ENCODE assay signal across 8 cellular contexts in the genomic region with DNA sequence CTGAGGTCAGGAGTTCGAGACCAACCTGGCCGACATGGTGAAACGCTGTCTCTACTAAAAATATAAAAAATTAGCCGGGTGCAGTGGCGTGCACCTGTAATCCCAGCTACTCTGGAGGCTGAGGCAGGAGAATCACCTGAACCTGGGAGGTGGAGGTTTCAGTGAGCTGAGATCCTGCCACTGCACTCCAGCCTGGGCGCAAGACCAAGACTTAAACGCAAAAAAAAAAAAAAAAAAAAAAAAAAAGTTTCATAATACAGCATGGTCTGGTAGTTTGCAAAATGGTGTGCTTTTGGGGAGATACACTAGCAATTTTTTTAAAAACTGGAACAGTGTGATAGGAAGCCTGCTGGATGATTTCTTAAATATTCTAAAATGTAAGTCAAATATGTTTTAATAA. TPM values are rescaled to one million over a fixed set of nuclear protein-coding genes. Genes with fewer than 3 reads are reported as not detected.
DNase-seq lines count a peak whose midpoint lies in the region; ATAC-seq, FAIRE-seq and TF ChIP-seq lines count a peak whose summit lies in the region.
"Not testable (repeated sequence)": the region's sequence is repeated elsewhere in the genome, so short reads cannot be mapped to it uniquely, and the experiment has no call there.

No MANE protein-coding gene starts in this region.

- 81% methylated on average over 7 of the region's 7 CpGs for WGBS in HepG2 (ENCODE audit: low lambda C conversion rate)

- H3K4me2 ChIP-seq in BLaER1 (peak overlapping the region; percentile 85), OCI-LY3 (ENCODE audit: low read length) (peak overlapping the region; percentile 16)
- not testable (repeated sequence) for H3K4me2 ChIP-seq in HepG2 (ENCODE audit: low read depth, low read length)

- intact Hi-C loops in activated CD4-positive, alpha-beta T cell treated with anti-CD3 and anti-CD28 coated beads, Interleukin-2, amount 10 ng/mL, durations not matched to agents 24 days and 14 days (cut with micrococcal nuclease); activated T-helper 1 cell treated with anti-CD3 and anti-CD28 coated beads, Interleukin-12 subunit alpha, Interleukin-12 subunit beta, Interleukin-2, Interleukin-4 antibody, amounts not matched to agents 30 ng/mL and 10 ng/mL and 1 ng/mL, durations not matched to agents 14 hours and 24 hours and 36 hours (cut with micrococcal nuclease); HepG2 (cut with micrococcal nuclease; ENCODE audit: unreplicated experiment): not testable (repeated sequence)

- peaks cover 29% of the 10 kb centered on the region for H3K4me1 ChIP-seq in BLaER1
- H3K4me1 ChIP-seq in OCI-LY3 (ENCODE audit: low read length): peaks cover 62% of the 10 kb centered on the region
- peaks cover 82% of the 10 kb centered on the region for H3K4me1 ChIP-seq in HepG2 (ENCODE audit: insufficient read depth, low read length)

- H3K4me1 Mint-ChIP-seq in activated CD4-positive, alpha-beta T cell treated with anti-CD3 and anti-CD28 coated beads, Interleukin-2, amount 10 ng/mL, durations not matched to agents 24 days and 14 days: peaks cover 34% of the 10 kb centered on the region
- H3K4me1 Mint-ChIP-seq in activated T-helper 1 cell treated with anti-CD3 and anti-CD28 coated beads, Interleukin-12 subunit alpha, Interleukin-12 subunit beta, Interleukin-2, Interleukin-4 antibody, amounts not matched to agents 30 ng/mL and 10 ng/mL and 1 ng/mL, durations not matched to agents 14 hours and 24 hours and 36 hours (ENCODE audit: low read depth): peaks cover 68% of the 10 kb centered on the region
- H3K4me1 Mint-ChIP-seq in activated naive CD8-positive, alpha-beta T cell treated with anti-CD3 and anti-CD28 coated beads, Interleukin-2, amount 50 U/mL, for 24 hours: peaks cover 53% of the 10 kb centered on the region
- H3K4me1 Mint-ChIP-seq in stimulated activated effector memory CD8-positive, alpha-beta T cell treated with anti-CD3 and anti-CD28 coated beads, Interleukin-12 subunit alpha, Interleukin-12 subunit beta, amount 100 ng/mL, for 72 hours: peaks cover 38% of the 10 kb centered on the region

- not testable (repeated sequence) for TF ChIP-seq EP300 in HepG2 (IDR thresholded peaks at IDR 0.05; ENCODE audit: low read depth in 2 of 2, low read length in 2 of 2); HepG2 (CRISPR knock-in tag; IDR thresholded peaks at IDR 0.05; ENCODE audit: borderline replicate concordance)

- not testable (repeated sequence) for DNase-seq in HEK293T (ENCODE audit: extremely low spot score); activated CD4-positive, alpha-beta T cell treated with anti-CD3 and anti-CD28 coated beads, Interleukin-2, amount 10 ng/mL, durations not matched to agents 24 days and 14 days; activated T-helper 1 cell treated with anti-CD3 and anti-CD28 coated beads, Interleukin-12 subunit alpha, Interleukin-12 subunit beta, Interleukin-2, Interleukin-4 antibody, amounts not matched to agents 30 ng/mL and 10 ng/mL and 1 ng/mL, durations not matched to agents 14 hours and 24 hours and 36 hours (ENCODE audit: low spot score); activated naive CD8-positive, alpha-beta T cell treated with anti-CD3 and anti-CD28 coated beads, Interleukin-2, amount 50 U/mL, for 24 hours; HepG2 (ENCODE audit: low spot score); stimulated activated effector memory CD8-positive, alpha-beta T cell treated with anti-CD3 and anti-CD28 coated beads, Interleukin-12 subunit alpha, Interleukin-12 subunit beta, amount 100 ng/mL, for 72 hours (ENCODE audit: low spot score in 2 of 2)

- POLR2A ChIA-PET in HEK293T (lab: Yijun Ruan, JAX); HepG2 (lab: Yijun Ruan, JAX): not testable (repeated sequence)

- H4K20me1 ChIP-seq in BLaER1 (peaks cover 90% of the 10 kb centered on the region), OCI-LY3 (ENCODE audit: insufficient read depth, low read length) (peaks cover 88% of the 10 kb centered on the region), HepG2 (ENCODE audit: insufficient read depth, low read length) (peaks cover 80% of the 10 kb centered on the region)

- H3K27ac Mint-ChIP-seq in activated CD4-positive, alpha-beta T cell treated with anti-CD3 and anti-CD28 coated beads, Interleukin-2, amount 10 ng/mL, durations not matched to agents 24 days and 14 days; activated T-helper 1 cell treated with anti-CD3 and anti-CD28 coated beads, Interleukin-12 subunit alpha, Interleukin-12 subunit beta, Interleukin-2, Interleukin-4 antibody, amounts not matched to agents 30 ng/mL and 10 ng/mL and 1 ng/mL, durations not matched to agents 14 hours and 24 hours and 36 hours; stimulated activated effector memory CD8-positive, alpha-beta T cell treated with anti-CD3 and anti-CD28 coated beads, Interleukin-12 subunit alpha, Interleukin-12 subunit beta, amount 100 ng/mL, for 72 hours: not testable (repeated sequence)
- peak overlapping the region; percentile 59 for H3K27ac Mint-ChIP-seq in activated naive CD8-positive, alpha-beta T cell treated with anti-CD3 and anti-CD28 coated beads, Interleukin-2, amount 50 U/mL, for 24 hours

- ATAC-seq in activated naive CD8-positive, alpha-beta T cell treated with anti-CD3 and anti-CD28 coated beads, Interleukin-2, amount 50 U/mL, for 24 hours; HepG2; stimulated activated effector memory CD8-positive, alpha-beta T cell treated with anti-CD3 and anti-CD28 coated beads, Interleukin-12 subunit alpha, Interleukin-12 subunit beta, amount 100 ng/mL, for 72 hours: not testable (repeated sequence)

- not testable (repeated sequence) for BruUV-seq in HepG2 (replicated peaks; lab: Mats Ljungman, UMichigan)

- H3K9me3 ChIP-seq in BLaER1; OCI-LY3 (ENCODE audit: insufficient read depth, low read length); HepG2 (ENCODE audit: low read length): not testable (repeated sequence)

- CTCF ChIA-PET in HEK293T (lab: Yijun Ruan, JAX); HepG2 (lab: Yijun Ruan, JAX; ENCODE audit: low intra/inter-chr PET ratio, low total read pairs): not testable (repeated sequence)

- H3K27me3 ChIP-seq in BLaER1; OCI-LY3 (ENCODE audit: low read depth, low read length); HepG2 (ENCODE audit: control insufficient read depth in 1 of 2, insufficient read depth in 2 of 2, low read length in 2 of 2): not testable (repeated sequence)

- in situ Hi-C loops in HepG2 (cut with HindIII; ENCODE audit: extremely low pct_ligation_motif_present, low pct_unique_long_range_greater_than_20kb): not testable (repeated sequence)

- not testable (repeated sequence) for H2AFZ ChIP-seq in OCI-LY3 (ENCODE audit: low read depth, low read length); HepG2 (ENCODE audit: low read length)

- H3K36me3 ChIP-seq in BLaER1 (peaks cover 87% of the 10 kb centered on the region), OCI-LY3 (replicated peaks; ENCODE audit: low read depth, low read length) (peaks cover 86% of the 10 kb centered on the region), HepG2 (replicated peaks in 1 of 2; ENCODE audit: control insufficient read depth in 1 of 2, insufficient read depth in 2 of 2, low read length in 2 of 2) (peaks cover 9 to 66% of the 10 kb centered on the region in 2 experiments; a peak in 4 of 5 replicates)

- H3K79me2 ChIP-seq in OCI-LY3 (ENCODE audit: low read length) (peaks cover 79% of the 10 kb centered on the region), HepG2 (ENCODE audit: insufficient read depth, low read length) (peaks cover 46% of the 10 kb centered on the region)

- not testable (repeated sequence) for TF ChIP-seq POLR2A in HepG2 (IDR thresholded peaks at IDR 0.05; ENCODE audit: insufficient read depth in 1 of 2, low read depth in 2 of 2, low read length in 2 of 2)

- not testable (repeated sequence) for H3K9ac ChIP-seq in BLaER1; OCI-LY3 (ENCODE audit: low read length); HepG2 (ENCODE audit: insufficient read depth, low read depth, low read length)

- peak overlapping the region; percentile 38 for H3K4me3 Mint-ChIP-seq in activated CD4-positive, alpha-beta T cell treated with anti-CD3 and anti-CD28 coated beads, Interleukin-2, amount 10 ng/mL, durations not matched to agents 24 days and 14 days
- peak overlapping the region; percentile 66 for H3K4me3 Mint-ChIP-seq in activated T-helper 1 cell treated with anti-CD3 and anti-CD28 coated beads, Interleukin-12 subunit alpha, Interleukin-12 subunit beta, Interleukin-2, Interleukin-4 antibody, amounts not matched to agents 30 ng/mL and 10 ng/mL and 1 ng/mL, durations not matched to agents 14 hours and 24 hours and 36 hours
- H3K4me3 Mint-ChIP-seq in activated naive CD8-positive, alpha-beta T cell treated with anti-CD3 and anti-CD28 coated beads, Interleukin-2, amount 50 U/mL, for 24 hours: peak overlapping the region; percentile 99
- peak overlapping the region; percentile 86 for H3K4me3 Mint-ChIP-seq in stimulated activated effector memory CD8-positive, alpha-beta T cell treated with anti-CD3 and anti-CD28 coated beads, Interleukin-12 subunit alpha, Interleukin-12 subunit beta, amount 100 ng/mL, for 72 hours

- H3K9me3 Mint-ChIP-seq in activated CD4-positive, alpha-beta T cell treated with anti-CD3 and anti-CD28 coated beads, Interleukin-2, amount 10 ng/mL, durations not matched to agents 24 days and 14 days; activated T-helper 1 cell treated with anti-CD3 and anti-CD28 coated beads, Interleukin-12 subunit alpha, Interleukin-12 subunit beta, Interleukin-2, Interleukin-4 antibody, amounts not matched to agents 30 ng/mL and 10 ng/mL and 1 ng/mL, durations not matched to agents 14 hours and 24 hours and 36 hours; activated naive CD8-positive, alpha-beta T cell treated with anti-CD3 and anti-CD28 coated beads, Interleukin-2, amount 50 U/mL, for 24 hours; stimulated activated effector memory CD8-positive, alpha-beta T cell treated with anti-CD3 and anti-CD28 coated beads, Interleukin-12 subunit alpha, Interleukin-12 subunit beta, amount 100 ng/mL, for 72 hours: not testable (repeated sequence)

- H3K27me3 Mint-ChIP-seq in activated CD4-positive, alpha-beta T cell treated with anti-CD3 and anti-CD28 coated beads, Interleukin-2, amount 10 ng/mL, durations not matched to agents 24 days and 14 days; activated T-helper 1 cell treated with anti-CD3 and anti-CD28 coated beads, Interleukin-12 subunit alpha, Interleukin-12 subunit beta, Interleukin-2, Interleukin-4 antibody, amounts not matched to agents 30 ng/mL and 10 ng/mL and 1 ng/mL, durations not matched to agents 14 hours and 24 hours and 36 hours (ENCODE audit: insufficient read depth); activated naive CD8-positive, alpha-beta T cell treated with anti-CD3 and anti-CD28 coated beads, Interleukin-2, amount 50 U/mL, for 24 hours: not testable (repeated sequence)

- not testable (repeated sequence) for H3K4me3 ChIP-seq in BLaER1; OCI-LY3 (ENCODE audit: low read length); HepG2 (replicated peaks in 1 of 3; ENCODE audit: insufficient read depth in 1 of 3, low read depth in 2 of 3, low read length in 3 of 3)

- peaks cover 87% of the 10 kb centered on the region for H3K36me3 Mint-ChIP-seq in activated CD4-positive, alpha-beta T cell treated with anti-CD3 and anti-CD28 coated beads, Interleukin-2, amount 10 ng/mL, durations not matched to agents 24 days and 14 days (ENCODE audit: low read depth)
- peaks cover 81% of the 10 kb centered on the region for H3K36me3 Mint-ChIP-seq in activated T-helper 1 cell treated with anti-CD3 and anti-CD28 coated beads, Interleukin-12 subunit alpha, Interleukin-12 subunit beta, Interleukin-2, Interleukin-4 antibody, amounts not matched to agents 30 ng/mL and 10 ng/mL and 1 ng/mL, durations not matched to agents 14 hours and 24 hours and 36 hours (ENCODE audit: low read depth)
- H3K36me3 Mint-ChIP-seq in activated naive CD8-positive, alpha-beta T cell treated with anti-CD3 and anti-CD28 coated beads, Interleukin-2, amount 50 U/mL, for 24 hours (ENCODE audit: low read depth): peaks cover 88% of the 10 kb centered on the region
- peaks cover 92% of the 10 kb centered on the region for H3K36me3 Mint-ChIP-seq in stimulated activated effector memory CD8-positive, alpha-beta T cell treated with anti-CD3 and anti-CD28 coated beads, Interleukin-12 subunit alpha, Interleukin-12 subunit beta, amount 100 ng/mL, for 72 hours

- not testable (repeated sequence) for FAIRE-seq in HepG2 (lab: Jason Lieb, UNC)

- TF ChIP-seq CTCF in OCI-LY3 (IDR thresholded peaks at IDR 0.05; ENCODE audit: low read depth, low read length); HepG2 (CRISPR knock-in tag; IDR thresholded peaks at IDR 0.05): not testable (repeated sequence)

- not testable (repeated sequence) for H3K27ac ChIP-seq in BLaER1; HepG2 (ENCODE audit: extremely low read length, insufficient read depth, low read length)
- H3K27ac ChIP-seq in OCI-LY3 (ENCODE audit: low read length): peak overlapping the region; percentile 64; the same call in 1 of the 2 replicates

- not testable (repeated sequence) for TF ChIP-seq RAD21 in HepG2 (CRISPR knock-in tag; IDR thresholded peaks at IDR 0.05)

RNA-seq across cellular contexts. Expression of a gene that starts 5.4 kb away (rescaled TPM):
- total RNA-seq in activated CD4-positive, alpha-beta T cell treated with anti-CD3 and anti-CD28 coated beads, Interleukin-2, amount 10 ng/mL, durations not matched to agents 24 days and 14 days: 52.9 and 55.3 TPM in 2 replicates
- 46.5 and 52.1 TPM in 2 replicates for total RNA-seq in activated T-helper 1 cell treated with anti-CD3 and anti-CD28 coated beads, Interleukin-12 subunit alpha, Interleukin-12 subunit beta, Interleukin-2, Interleukin-4 antibody, amounts not matched to agents 30 ng/mL and 10 ng/mL and 1 ng/mL, durations not matched to agents 14 hours and 24 hours and 36 hours
- total RNA-seq in HepG2 (2016; rRNA removed; fragmentation: Illumina TruSeq; extraction: Trizol): 0.73 and 12.3 TPM in 2 replicates
- total RNA-seq in HepG2 (2016; cell fraction: cytosol; rRNA removed; fragmentation: Illumina TruSeq; extraction: Trizol; ENCODE audit: low read depth): 1.0 and 1.1 TPM in 2 replicates
- 0.51 and 10.4 TPM in 2 replicates for total RNA-seq in HepG2 (2016; cell fraction: insoluble cytoplasmic fraction; rRNA removed; fragmentation: Illumina TruSeq; extraction: Trizol)
- 1.2 TPM in 2 replicates for total RNA-seq in HepG2 (2016; cell fraction: membrane; rRNA removed; fragmentation: Illumina TruSeq; extraction: Trizol)
- total RNA-seq in HepG2 (2016; cell fraction: nucleus; rRNA removed; fragmentation: Illumina TruSeq; extraction: Trizol): 55.1 and 55.2 TPM in 2 replicates
- polyA plus RNA-seq in HepG2 (2011; rRNA removed): 2.0 and 2.5 TPM in 2 replicates
- 0.23 and 0.53 TPM in 2 replicates for polyA plus RNA-seq in HepG2 (2011; cell fraction: cytosol; rRNA removed)
- 3.3 and 5.4 TPM in 2 replicates for polyA plus RNA-seq in HepG2 (2011; cell fraction: nucleus; rRNA removed)
- 2.2 and 3.0 TPM in 2 replicates for polyA plus RNA-seq in HepG2 (2012)
- polyA plus RNA-seq in HepG2 (2016; cell fraction: cytosol; fragmentation: Illumina TruSeq; extraction: Trizol; ENCODE audit: low read depth): 0.89 and 1.3 TPM in 2 replicates
- polyA plus RNA-seq in HepG2 (2016; cell fraction: insoluble cytoplasmic fraction; fragmentation: Illumina TruSeq; extraction: Trizol; ENCODE audit: low read depth): 0.40 and 0.74 TPM in 2 replicates
- 1.1 and 1.3 TPM in 2 replicates for polyA plus RNA-seq in HepG2 (2016; cell fraction: membrane; fragmentation: Illumina TruSeq; extraction: Trizol; ENCODE audit: low read depth)
- 8.4 and 8.8 TPM in 2 replicates for polyA plus RNA-seq in HepG2 (2016; cell fraction: nucleus; fragmentation: Illumina TruSeq; extraction: Trizol; ENCODE audit: insufficient read depth, low read depth)
- 8.9 and 26.4 TPM in 2 replicates for polyA minus RNA-seq in HepG2 (2011; rRNA and poly(A)+ RNA removed; ENCODE audit: low replicate concordance)
- 0.59 and 1.4 TPM in 2 replicates for polyA minus RNA-seq in HepG2 (2011; cell fraction: cytosol; rRNA and poly(A)+ RNA removed)
- 159 and 193 TPM in 2 replicates for polyA minus RNA-seq in HepG2 (2011; cell fraction: nucleus; rRNA and poly(A)+ RNA removed)

RNA-seq across cellular contexts. Expression of a gene that starts 45.5 kb away (rescaled TPM):
- total RNA-seq in activated CD4-positive, alpha-beta T cell treated with anti-CD3 and anti-CD28 coated beads, Interleukin-2, amount 10 ng/mL, durations not matched to agents 24 days and 14 days: 0.07 TPM in 1 of 2 replicates, not detected in the other
- 0.22 TPM in 1 of 2 replicates, not detected in the other for total RNA-seq in activated T-helper 1 cell treated with anti-CD3 and anti-CD28 coated beads, Interleukin-12 subunit alpha, Interleukin-12 subunit beta, Interleukin-2, Interleukin-4 antibody, amounts not matched to agents 30 ng/mL and 10 ng/mL and 1 ng/mL, durations not matched to agents 14 hours and 24 hours and 36 hours
- 0.02 TPM in 1 of 2 replicates, not detected in the other for total RNA-seq in HepG2 (2016; rRNA removed; fragmentation: Illumina TruSeq; extraction: Trizol)
- total RNA-seq in HepG2 (2016; cell fraction: cytosol; rRNA removed; fragmentation: Illumina TruSeq; extraction: Trizol; ENCODE audit: low read depth): 0.18 and 0.51 TPM in 2 replicates
- not detected in 2 replicates for total RNA-seq in HepG2 (2016; cell fraction: insoluble cytoplasmic fraction; rRNA removed; fragmentation: Illumina TruSeq; extraction: Trizol)
- total RNA-seq in HepG2 (2016; cell fraction: membrane; rRNA removed; fragmentation: Illumina TruSeq; extraction: Trizol): not detected in 2 replicates
- total RNA-seq in HepG2 (2016; cell fraction: nucleus; rRNA removed; fragmentation: Illumina TruSeq; extraction: Trizol): 0.12 TPM in 1 of 2 replicates, not detected in the other
- 0.07 and 0.21 TPM in 2 replicates for polyA plus RNA-seq in HepG2 (2011; rRNA removed)
- 0.19 and 0.22 TPM in 2 replicates for polyA plus RNA-seq in HepG2 (2011; cell fraction: cytosol; rRNA removed)
- not detected in 2 replicates for polyA plus RNA-seq in HepG2 (2011; cell fraction: nucleus; rRNA removed)
- 0.23 TPM in 1 of 2 replicates, not detected in the other for polyA plus RNA-seq in HepG2 (2012)
- polyA plus RNA-seq in HepG2 (2016; cell fraction: cytosol; fragmentation: Illumina TruSeq; extraction: Trizol; ENCODE audit: low read depth): not detected in 2 replicates
- polyA plus RNA-seq in HepG2 (2016; cell fraction: insoluble cytoplasmic fraction; fragmentation: Illumina TruSeq; extraction: Trizol; ENCODE audit: low read depth): not detected in 2 replicates
- not detected in 2 replicates for polyA plus RNA-seq in HepG2 (2016; cell fraction: membrane; fragmentation: Illumina TruSeq; extraction: Trizol; ENCODE audit: low read depth)
- not detected in 2 replicates for polyA plus RNA-seq in HepG2 (2016; cell fraction: nucleus; fragmentation: Illumina TruSeq; extraction: Trizol; ENCODE audit: insufficient read depth, low read depth)
- 0.42 and 370 TPM in 2 replicates for polyA minus RNA-seq in HepG2 (2011; rRNA and poly(A)+ RNA removed; ENCODE audit: low replicate concordance)
- polyA minus RNA-seq in HepG2 (2011; cell fraction: cytosol; rRNA and poly(A)+ RNA removed): not detected in 2 replicates
- 0.25 and 0.39 TPM in 2 replicates for polyA minus RNA-seq in HepG2 (2011; cell fraction: nucleus; rRNA and poly(A)+ RNA removed)

Comparison
In these comparisons a context has a peak if more than half of its experiments do, and no peak if none do; other contexts are left out.
1. H3K4me3 Mint-ChIP-seq: peak in every context shown above with its lines; median percentile 99 in activated naive CD8-positive, alpha-beta T cell treated with anti-CD3 and anti-CD28 coated beads, Interleukin-2, amount 50 U/mL, for 24 hours; 86 in stimulated activated effector memory CD8-positive, alpha-beta T cell treated with anti-CD3 and anti-CD28 coated beads, Interleukin-12 subunit alpha, Interleukin-12 subunit beta, amount 100 ng/mL, for 72 hours; 66 in activated T-helper 1 cell treated with anti-CD3 and anti-CD28 coated beads, Interleukin-12 subunit alpha, Interleukin-12 subunit beta, Interleukin-2, Interleukin-4 antibody, amounts not matched to agents 30 ng/mL and 10 ng/mL and 1 ng/mL, durations not matched to agents 14 hours and 24 hours and 36 hours; 38 in activated CD4-positive, alpha-beta T cell treated with anti-CD3 and anti-CD28 coated beads, Interleukin-2, amount 10 ng/mL, durations not matched to agents 24 days and 14 days.